ENCODE assay signal across 18 cellular contexts in genomic region chr10:114571316-114571999, GRCh38.
DNase-seq lines count a peak whose midpoint lies in the region; ATAC-seq and TF ChIP-seq lines count a peak whose summit lies in the region.
"Had no signal": no experiment of that assay in that cellular context is flagged by ENCODE, and none has a peak within 500 bp of the region (broad histone marks: within the 10 kb centered on the region; RNA-seq: fewer than 3 reads in every experiment).

No MANE protein-coding gene starts in this region.

- WGBS in adrenal gland, 4 donors = 60 to 74% (median 69%) methylated on average over 12 of the region's 12 CpGs

- DNase-seq in NCI-H1092 treated with DMSO at 0.1 percent for 48 hours (lab: John Stamatoyannopoulos, UW) = peak; percentile 33
- no peak for DNase-seq in NCI-H1092 (lab: John Stamatoyannopoulos, UW)
- DNase-seq in adrenal gland = peak in 6 of 7 donors; percentile 51 to 76 (median 64)
- peak; percentile 18 for DNase-seq in left kidney (ENCODE audit: low read depth, low spot score)
- no peak for DNase-seq in gastrocnemius medialis
- no peak for DNase-seq in COR-L47 (lab: John Stamatoyannopoulos, UW)
- DNase-seq in NCI-H187 treated with DMSO at 0.1 percent for 48 hours (lab: John Stamatoyannopoulos, UW) = no peak
- DNase-seq: activated CD4-positive, alpha-beta T cell treated with anti-CD3 and anti-CD28 coated beads for 36 hours; amniotic stem cell; central memory CD4-positive, alpha-beta T cell; left ventricle myocardium superior; naive B cell; psoas muscle; SIG-M5; stimulated activated naive CD4-positive, alpha-beta T cell had no signal

- H3K4me1 ChIP-seq in adrenal gland (replicated peaks in 1 of 2) (peaks cover 53 to 58% of the 10 kb centered on the region in 2 donors), gastrocnemius medialis (peaks cover 7 to 8% of the 10 kb centered on the region in 2 donors)
- H3K4me1 ChIP-seq: BLaER1 treated with 17β-estradiol and CSF1 and Interleukin-3, amounts not matched to agents 10 nM and 100 nM had no signal

- in situ Hi-C loops in gastrocnemius medialis (cut with MboI; ENCODE audit: low sequenced_read_pairs in 4 of 4) = loop anchor here in 1 of 4 donors (25.0 kb wide), 2 partner anchors 259 to 566 kb away; no protein-coding TSS in a partner anchor

- no peaks in the 10 kb centered on the region for H3K27me3 ChIP-seq in adrenal gland
- no peaks in the 10 kb centered on the region for H3K27me3 ChIP-seq in gastrocnemius medialis
- H3K27me3 ChIP-seq: BLaER1 treated with 17β-estradiol and CSF1 and Interleukin-3, amounts not matched to agents 10 nM and 100 nM had no signal

- intact Hi-C loops in adrenal gland (cut with DNase I) = no loop called here
- intact Hi-C loops in gastrocnemius medialis (cut with DNase I; ENCODE audit: low total_unique reads) = no loop called here

- no peak overlapping the region for H3K4me3 ChIP-seq in adrenal gland
- H3K4me3 ChIP-seq in gastrocnemius medialis = no peak overlapping the region
- H3K4me3 ChIP-seq: BLaER1 treated with 17β-estradiol and CSF1 and Interleukin-3, amounts not matched to agents 10 nM and 100 nM; psoas muscle had no signal

- H3K9me3 ChIP-seq in adrenal gland (replicated peaks in 1 of 3) = no peaks in the 10 kb centered on the region
- no peaks in the 10 kb centered on the region for H3K9me3 ChIP-seq in gastrocnemius medialis
- H3K9me3 ChIP-seq: BLaER1 treated with 17β-estradiol and CSF1 and Interleukin-3, amounts not matched to agents 10 nM and 100 nM; psoas muscle had no signal

- TF ChIP-seq CTCF in adrenal gland (IDR thresholded peaks at IDR 0.05) = no peak
- no peak for TF ChIP-seq CTCF in gastrocnemius medialis (IDR thresholded peaks at IDR 0.05 in 4 of 5, conservative IDR thresholded peaks at IDR 0.05 in 1 of 5)

- ATAC-seq in gastrocnemius medialis (no peak), GM19463 (IDR thresholded peaks at IDR 0.05; ENCODE audit: unreplicated experiment) (no peak)
- ATAC-seq: activated CD4-positive, alpha-beta T cell treated with anti-CD3 and anti-CD28 coated beads for 36 hours; psoas muscle had no signal

- TF ChIP-seq POLR2A in adrenal gland (IDR thresholded peaks at IDR 0.05) = no peak
- TF ChIP-seq POLR2A in gastrocnemius medialis (IDR thresholded peaks at IDR 0.05) = no peak

- H3K27ac ChIP-seq in adrenal gland (peak overlapping the region in 4 of 5 donors; percentile 11 to 91 (median 72)), gastrocnemius medialis (peak overlapping the region; percentile 28 to 75 (median 50))
- H3K27ac ChIP-seq: 22Rv1; BLaER1 treated with 17β-estradiol and CSF1 and Interleukin-3, amounts not matched to agents 10 nM and 100 nM; psoas muscle had no signal

- H3K36me3 ChIP-seq in adrenal gland (replicated peaks in 1 of 2) (peaks cover 0 to 20% of the 10 kb centered on the region in 2 donors), gastrocnemius medialis (no peaks in the 10 kb centered on the region)
- H3K36me3 ChIP-seq: BLaER1 treated with 17β-estradiol and CSF1 and Interleukin-3, amounts not matched to agents 10 nM and 100 nM had no signal

Comparison
In these comparisons a context has a peak if more than half of its experiments do, and no peak if none do; other contexts are left out.
1. DNase-seq: peak in NCI-H1092 treated with DMSO at 0.1 percent for 48 hours (single experiment), adrenal gland (6 of 7) and left kidney (single experiment); none in NCI-H1092 (single experiment), gastrocnemius medialis (0 of 2), COR-L47 (single experiment) and NCI-H187 treated with DMSO at 0.1 percent for 48 hours (single experiment).